1 cellular context compared by ENCODE assay signal in genomic region chr16:89902980-89903379, GRCh38.
TF ChIP-seq lines count a peak whose summit lies in the region.

No MANE protein-coding gene starts in this region.

TF ChIP-seq in HepG2, 621 proteins besides CTCF, POLR2A, EP300 and RAD21:
- no peak for TF ChIP-seq KLF11 (CRISPR knock-in tag; IDR thresholded peaks at IDR 0.05)
- TF ChIP-seq RBFOX2 (IDR thresholded peaks at IDR 0.05; ENCODE audit: low read depth, low read length), result 0 out of 2 replicates have a peak, but pooled peaks have one; percentile 6
- TF ChIP-seq NFYC (CRISPR knock-in tag; IDR thresholded peaks at IDR 0.05), result no peak
- TF ChIP-seq MATR3 (CRISPR knock-in tag; IDR thresholded peaks at IDR 0.05), result no peak
- TF ChIP-seq STAG1 (CRISPR knock-in tag; IDR thresholded peaks at IDR 0.05), result no peak
- no peak for TF ChIP-seq BRD4 (CRISPR knock-in tag; IDR thresholded peaks at IDR 0.05)
- peak; percentile 68 for TF ChIP-seq AGO2 (optimal IDR thresholded peaks at IDR 0.05; ENCODE audit: low read depth, low read length)
